ENCODE assay signal across 1 cellular context in the genomic region with DNA sequence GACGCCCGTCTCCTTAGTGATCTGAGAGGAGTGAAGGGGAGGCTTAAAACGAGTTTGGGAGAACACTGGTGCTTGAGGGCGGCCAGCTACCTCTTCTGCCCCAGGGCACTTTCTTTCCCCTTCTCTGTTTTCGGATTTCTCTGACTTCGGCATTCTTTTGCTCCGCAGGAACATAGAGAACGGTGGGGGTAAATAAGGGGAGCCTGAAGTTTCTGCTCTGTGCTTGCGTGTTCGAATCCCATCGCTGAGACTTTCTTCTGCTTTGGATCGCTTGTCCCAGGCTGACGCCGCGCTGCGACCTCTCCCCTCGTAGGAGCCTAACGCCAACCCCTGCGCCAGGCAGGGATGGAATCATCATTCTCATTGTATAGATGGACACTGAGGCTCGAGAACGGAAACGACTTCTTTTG.
A peak's percentile ranks its signal among the peaks of the same experiment; 100 is the strongest.
TF ChIP-seq lines count a peak whose summit lies in the region.

No MANE protein-coding gene starts in this region.

TF ChIP-seq in H1, 55 proteins besides CTCF, POLR2A, EP300 and RAD21:
- TF ChIP-seq CBX8 (IDR thresholded peaks at IDR 0.05; ENCODE audit: borderline replicate concordance, low read depth, low read length) (peak; percentile 64; the same call in 1 of the 2 replicates), RNF2 (IDR thresholded peaks at IDR 0.05; ENCODE audit: borderline replicate concordance, low read depth, low read length, missing control alignments, poor library complexity, severe bottlenecking) (peak; percentile 68), SUZ12 (IDR thresholded peaks at IDR 0.05; ENCODE audit: low read length) (peak; percentile 85), NANOG (IDR thresholded peaks at IDR 0.05; ENCODE audit: insufficient read depth, low read depth, low read length, poor library complexity, severe bottlenecking) (no peak)
